Comparison of ENCODE assay signal across 1 cellular context in the genomic region with DNA sequence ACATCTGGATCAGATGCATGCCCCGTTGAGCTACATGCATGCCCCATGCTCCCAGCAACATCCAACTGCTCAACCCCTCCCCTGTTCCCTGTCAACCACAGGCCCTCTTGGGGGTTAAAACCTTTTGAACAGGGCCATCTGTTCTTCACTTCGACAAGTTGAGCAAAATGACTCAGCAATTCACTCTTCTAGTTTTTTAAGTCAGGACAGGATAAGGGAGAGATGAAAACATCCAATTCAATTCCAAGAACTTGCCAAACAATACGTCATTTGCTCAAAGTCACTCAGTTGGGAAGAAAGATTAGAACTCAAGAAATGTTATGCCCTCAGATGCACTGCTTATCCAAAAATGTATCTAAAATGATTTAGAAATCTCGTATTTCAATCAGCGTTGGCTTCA.
TF ChIP-seq lines count a peak whose summit lies in the region.

No MANE protein-coding gene starts in this region.

TF ChIP-seq in K562, 482 proteins besides CTCF, POLR2A, EP300 and RAD21 (continued from another document and continues in another):
- TF ChIP-seq, protein P1, sequence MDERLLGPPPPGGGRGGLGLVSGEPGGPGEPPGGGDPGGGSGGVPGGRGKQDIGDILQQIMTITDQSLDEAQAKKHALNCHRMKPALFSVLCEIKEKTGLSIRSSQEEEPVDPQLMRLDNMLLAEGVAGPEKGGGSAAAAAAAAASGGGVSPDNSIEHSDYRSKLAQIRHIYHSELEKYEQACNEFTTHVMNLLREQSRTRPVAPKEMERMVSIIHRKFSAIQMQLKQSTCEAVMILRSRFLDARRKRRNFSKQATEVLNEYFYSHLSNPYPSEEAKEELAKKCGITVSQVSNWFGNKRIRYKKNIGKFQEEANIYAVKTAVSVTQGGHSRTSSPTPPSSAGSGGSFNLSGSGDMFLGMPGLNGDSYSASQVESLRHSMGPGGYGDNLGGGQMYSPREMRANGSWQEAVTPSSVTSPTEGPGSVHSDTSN (CRISPR knock-in tag; IDR thresholded peaks at IDR 0.05; ENCODE audit: low read depth) = no peak
- TF ChIP-seq, protein P1 (tag; conservative IDR thresholded peaks at IDR 0.05; ENCODE audit: low read depth) = peak; percentile 51; the same call in 1 of the 2 replicates
- no peak for TF ChIP-seq XRCC5 (IDR thresholded peaks at IDR 0.05; ENCODE audit: low read depth, low read length)
- TF ChIP-seq, protein P2, sequence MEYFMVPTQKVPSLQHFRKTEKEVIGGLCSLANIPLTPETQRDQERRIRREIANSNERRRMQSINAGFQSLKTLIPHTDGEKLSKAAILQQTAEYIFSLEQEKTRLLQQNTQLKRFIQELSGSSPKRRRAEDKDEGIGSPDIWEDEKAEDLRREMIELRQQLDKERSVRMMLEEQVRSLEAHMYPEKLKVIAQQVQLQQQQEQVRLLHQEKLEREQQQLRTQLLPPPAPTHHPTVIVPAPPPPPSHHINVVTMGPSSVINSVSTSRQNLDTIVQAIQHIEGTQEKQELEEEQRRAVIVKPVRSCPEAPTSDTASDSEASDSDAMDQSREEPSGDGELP (CRISPR knock-in tag; IDR thresholded peaks at IDR 0.05; ENCODE audit: borderline replicate concordance) = no peak
- no peak for TF ChIP-seq TEAD2 (tag; IDR thresholded peaks at IDR 0.05)
- TF ChIP-seq HEY1 (CRISPR knock-in tag; IDR thresholded peaks at IDR 0.05; ENCODE audit: borderline replicate concordance) = no peak
- TF ChIP-seq, protein P3, sequence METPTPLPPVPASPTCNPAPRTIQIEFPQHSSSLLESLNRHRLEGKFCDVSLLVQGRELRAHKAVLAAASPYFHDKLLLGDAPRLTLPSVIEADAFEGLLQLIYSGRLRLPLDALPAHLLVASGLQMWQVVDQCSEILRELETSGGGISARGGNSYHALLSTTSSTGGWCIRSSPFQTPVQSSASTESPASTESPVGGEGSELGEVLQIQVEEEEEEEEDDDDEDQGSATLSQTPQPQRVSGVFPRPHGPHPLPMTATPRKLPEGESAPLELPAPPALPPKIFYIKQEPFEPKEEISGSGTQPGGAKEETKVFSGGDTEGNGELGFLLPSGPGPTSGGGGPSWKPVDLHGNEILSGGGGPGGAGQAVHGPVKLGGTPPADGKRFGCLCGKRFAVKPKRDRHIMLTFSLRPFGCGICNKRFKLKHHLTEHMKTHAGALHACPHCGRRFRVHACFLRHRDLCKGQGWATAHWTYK (CRISPR knock-in tag; IDR thresholded peaks at IDR 0.05) = no peak
- no peak for TF ChIP-seq FOXK1 (CRISPR knock-in tag; IDR thresholded peaks at IDR 0.05; ENCODE audit: borderline replicate concordance)
- no peak for TF ChIP-seq NCOA4 (IDR thresholded peaks at IDR 0.05; ENCODE audit: partially characterized antibody)
- no peak for TF ChIP-seq ZFP1 (CRISPR knock-in tag; IDR thresholded peaks at IDR 0.05)
- TF ChIP-seq NCOA1 (IDR thresholded peaks at IDR 0.05; ENCODE audit: low read depth) = 0 out of 2 replicates have a peak, but pooled peaks have one; percentile 29
- TF ChIP-seq SMAD3 (CRISPR knock-in tag; conservative IDR thresholded peaks at IDR 0.05) = 0 out of 2 replicates have a peak, but pooled peaks have one; percentile 32
- no peak for TF ChIP-seq ZNF197 (CRISPR knock-in tag; IDR thresholded peaks at IDR 0.05; ENCODE audit: low read depth)
- no peak for TF ChIP-seq ZNF77 (CRISPR knock-in tag; IDR thresholded peaks at IDR 0.05)
- no peak for TF ChIP-seq ETV1 (tag; conservative IDR thresholded peaks at IDR 0.05; ENCODE audit: low read depth)
- TF ChIP-seq CBX3 (IDR thresholded peaks at IDR 0.05; ENCODE audit: borderline replicate concordance in 1 of 2, low read length in 2 of 2) = no peak; a peak in 1 of 3 replicates
- no peak for TF ChIP-seq ZNF274 (IDR thresholded peaks at IDR 0.05; ENCODE audit: borderline replicate concordance, low read depth, low read length)
- TF ChIP-seq NFATC3 (IDR thresholded peaks at IDR 0.05) = no peak
- no peak for TF ChIP-seq SREBF1 (IDR thresholded peaks at IDR 0.05; ENCODE audit: borderline replicate concordance, low read depth, low read length)
- no peak for TF ChIP-seq ZFX (CRISPR knock-in tag; IDR thresholded peaks at IDR 0.05)
- TF ChIP-seq, protein P4, sequence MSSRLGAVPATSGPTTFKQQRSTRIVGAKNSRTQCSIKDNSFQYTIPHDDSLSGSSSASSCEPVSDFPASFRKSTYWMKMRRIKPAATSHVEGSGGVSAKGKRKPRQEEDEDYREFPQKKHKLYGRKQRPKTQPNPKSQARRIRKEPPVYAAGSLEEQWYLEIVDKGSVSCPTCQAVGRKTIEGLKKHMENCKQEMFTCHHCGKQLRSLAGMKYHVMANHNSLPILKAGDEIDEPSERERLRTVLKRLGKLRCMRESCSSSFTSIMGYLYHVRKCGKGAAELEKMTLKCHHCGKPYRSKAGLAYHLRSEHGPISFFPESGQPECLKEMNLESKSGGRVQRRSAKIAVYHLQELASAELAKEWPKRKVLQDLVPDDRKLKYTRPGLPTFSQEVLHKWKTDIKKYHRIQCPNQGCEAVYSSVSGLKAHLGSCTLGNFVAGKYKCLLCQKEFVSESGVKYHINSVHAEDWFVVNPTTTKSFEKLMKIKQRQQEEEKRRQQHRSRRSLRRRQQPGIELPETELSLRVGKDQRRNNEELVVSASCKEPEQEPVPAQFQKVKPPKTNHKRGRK (tag; IDR thresholded peaks at IDR 0.05) = no peak
- peak; percentile 64 for TF ChIP-seq DPF2 (IDR thresholded peaks at IDR 0.05)
- TF ChIP-seq, protein P5, sequence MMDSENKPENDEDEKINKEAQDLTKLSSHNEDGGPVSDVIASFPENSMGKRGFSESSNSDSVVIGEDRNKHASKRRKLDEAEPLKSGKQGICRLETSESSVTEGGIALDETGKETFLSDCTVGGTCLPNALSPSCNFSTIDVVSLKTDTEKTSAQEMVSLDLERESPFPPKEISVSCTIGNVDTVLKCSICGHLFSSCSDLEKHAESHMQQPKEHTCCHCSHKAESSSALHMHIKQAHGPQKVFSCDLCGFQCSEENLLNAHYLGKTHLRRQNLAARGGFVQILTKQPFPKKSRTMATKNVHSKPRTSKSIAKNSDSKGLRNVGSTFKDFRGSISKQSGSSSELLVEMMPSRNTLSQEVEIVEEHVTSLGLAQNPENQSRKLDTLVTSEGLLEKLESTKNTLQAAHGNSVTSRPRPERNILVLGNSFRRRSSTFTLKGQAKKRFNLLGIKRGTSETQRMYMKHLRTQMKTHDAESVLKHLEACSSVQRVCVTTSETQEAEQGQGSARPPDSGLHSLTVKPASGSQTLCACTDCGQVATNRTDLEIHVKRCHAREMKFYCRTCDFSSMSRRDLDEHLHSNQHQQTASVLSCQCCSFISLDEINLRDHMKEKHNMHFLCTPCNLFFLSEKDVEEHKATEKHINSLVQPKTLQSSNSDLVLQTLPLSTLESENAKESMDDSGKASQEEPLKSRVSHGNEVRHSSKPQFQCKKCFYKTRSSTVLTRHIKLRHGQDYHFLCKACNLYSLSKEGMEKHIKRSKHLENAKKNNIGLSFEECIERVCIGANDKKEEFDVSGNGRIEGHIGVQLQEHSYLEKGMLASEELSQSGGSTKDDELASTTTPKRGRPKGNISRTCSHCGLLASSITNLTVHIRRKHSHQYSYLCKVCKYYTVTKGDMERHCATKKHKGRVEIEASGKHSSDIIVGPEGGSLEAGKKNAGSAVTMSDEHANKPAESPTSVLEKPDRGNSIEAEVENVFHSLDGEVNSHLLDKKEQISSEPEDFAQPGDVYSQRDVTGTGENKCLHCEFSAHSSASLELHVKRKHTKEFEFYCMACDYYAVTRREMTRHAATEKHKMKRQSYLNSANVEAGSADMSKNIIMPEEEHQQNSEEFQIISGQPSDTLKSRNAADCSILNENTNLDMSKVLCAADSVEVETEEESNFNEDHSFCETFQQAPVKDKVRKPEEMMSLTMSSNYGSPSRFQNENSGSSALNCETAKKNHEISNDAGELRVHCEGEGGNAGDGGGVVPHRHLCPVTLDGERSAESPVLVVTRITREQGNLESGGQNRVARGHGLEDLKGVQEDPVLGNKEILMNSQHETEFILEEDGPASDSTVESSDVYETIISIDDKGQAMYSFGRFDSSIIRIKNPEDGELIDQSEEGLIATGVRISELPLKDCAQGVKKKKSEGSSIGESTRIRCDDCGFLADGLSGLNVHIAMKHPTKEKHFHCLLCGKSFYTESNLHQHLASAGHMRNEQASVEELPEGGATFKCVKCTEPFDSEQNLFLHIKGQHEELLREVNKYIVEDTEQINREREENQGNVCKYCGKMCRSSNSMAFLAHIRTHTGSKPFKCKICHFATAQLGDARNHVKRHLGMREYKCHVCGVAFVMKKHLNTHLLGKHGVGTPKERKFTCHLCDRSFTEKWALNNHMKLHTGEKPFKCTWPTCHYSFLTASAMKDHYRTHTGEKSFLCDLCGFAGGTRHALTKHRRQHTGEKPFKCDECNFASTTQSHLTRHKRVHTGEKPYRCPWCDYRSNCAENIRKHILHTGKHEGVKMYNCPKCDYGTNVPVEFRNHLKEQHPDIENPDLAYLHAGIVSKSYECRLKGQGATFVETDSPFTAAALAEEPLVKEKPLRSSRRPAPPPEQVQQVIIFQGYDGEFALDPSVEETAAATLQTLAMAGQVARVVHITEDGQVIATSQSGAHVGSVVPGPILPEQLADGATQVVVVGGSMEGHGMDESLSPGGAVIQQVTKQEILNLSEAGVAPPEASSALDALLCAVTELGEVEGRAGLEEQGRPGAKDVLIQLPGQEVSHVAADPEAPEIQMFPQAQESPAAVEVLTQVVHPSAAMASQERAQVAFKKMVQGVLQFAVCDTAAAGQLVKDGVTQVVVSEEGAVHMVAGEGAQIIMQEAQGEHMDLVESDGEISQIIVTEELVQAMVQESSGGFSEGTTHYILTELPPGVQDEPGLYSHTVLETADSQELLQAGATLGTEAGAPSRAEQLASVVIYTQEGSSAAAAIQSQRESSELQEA (IDR thresholded peaks at IDR 0.05; ENCODE audit: low read depth) = no peak
- TF ChIP-seq RBM22 (IDR thresholded peaks at IDR 0.05; ENCODE audit: low read depth, low read length, poor library complexity, severe bottlenecking) = no peak
- TF ChIP-seq ZFP36 (IDR thresholded peaks at IDR 0.05; ENCODE audit: low read depth, low read length, partially characterized antibody) = no peak
- no peak for TF ChIP-seq ZNF436 (CRISPR knock-in tag; IDR thresholded peaks at IDR 0.05)
- no peak for TF ChIP-seq ZSCAN32 (CRISPR knock-in tag; IDR thresholded peaks at IDR 0.05)
- no peak for TF ChIP-seq RBM17 (IDR thresholded peaks at IDR 0.05; ENCODE audit: borderline replicate concordance, low read depth, low read length)
- no peak for TF ChIP-seq POLR2B (IDR thresholded peaks at IDR 0.05; ENCODE audit: low read depth, partially characterized antibody)
- TF ChIP-seq, protein P6, sequence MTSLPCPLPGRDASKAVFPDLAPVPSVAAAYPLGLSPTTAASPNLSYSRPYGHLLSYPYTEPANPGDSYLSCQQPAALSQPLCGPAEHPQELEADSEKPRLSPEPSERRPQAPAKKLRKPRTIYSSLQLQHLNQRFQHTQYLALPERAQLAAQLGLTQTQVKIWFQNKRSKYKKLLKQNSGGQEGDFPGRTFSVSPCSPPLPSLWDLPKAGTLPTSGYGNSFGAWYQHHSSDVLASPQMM (CRISPR knock-in tag; IDR thresholded peaks at IDR 0.05) = no peak
- peak; percentile 86 for TF ChIP-seq ATF7 (IDR thresholded peaks at IDR 0.05)
- TF ChIP-seq PPARD (CRISPR knock-in tag; IDR thresholded peaks at IDR 0.05) = no peak
- no peak for TF ChIP-seq LCOR (CRISPR knock-in tag; IDR thresholded peaks at IDR 0.05)
- no peak for TF ChIP-seq SRF (CRISPR knock-in tag; IDR thresholded peaks at IDR 0.05)
- TF ChIP-seq ZSCAN29 (IDR thresholded peaks at IDR 0.05) = no peak
- TF ChIP-seq RFX5 (IDR thresholded peaks at IDR 0.05; ENCODE audit: low read depth, low read length) = no peak
- TF ChIP-seq STAG1 (CRISPR knock-in tag; IDR thresholded peaks at IDR 0.05; ENCODE audit: borderline replicate concordance) = no peak
- TF ChIP-seq, protein P7, sequence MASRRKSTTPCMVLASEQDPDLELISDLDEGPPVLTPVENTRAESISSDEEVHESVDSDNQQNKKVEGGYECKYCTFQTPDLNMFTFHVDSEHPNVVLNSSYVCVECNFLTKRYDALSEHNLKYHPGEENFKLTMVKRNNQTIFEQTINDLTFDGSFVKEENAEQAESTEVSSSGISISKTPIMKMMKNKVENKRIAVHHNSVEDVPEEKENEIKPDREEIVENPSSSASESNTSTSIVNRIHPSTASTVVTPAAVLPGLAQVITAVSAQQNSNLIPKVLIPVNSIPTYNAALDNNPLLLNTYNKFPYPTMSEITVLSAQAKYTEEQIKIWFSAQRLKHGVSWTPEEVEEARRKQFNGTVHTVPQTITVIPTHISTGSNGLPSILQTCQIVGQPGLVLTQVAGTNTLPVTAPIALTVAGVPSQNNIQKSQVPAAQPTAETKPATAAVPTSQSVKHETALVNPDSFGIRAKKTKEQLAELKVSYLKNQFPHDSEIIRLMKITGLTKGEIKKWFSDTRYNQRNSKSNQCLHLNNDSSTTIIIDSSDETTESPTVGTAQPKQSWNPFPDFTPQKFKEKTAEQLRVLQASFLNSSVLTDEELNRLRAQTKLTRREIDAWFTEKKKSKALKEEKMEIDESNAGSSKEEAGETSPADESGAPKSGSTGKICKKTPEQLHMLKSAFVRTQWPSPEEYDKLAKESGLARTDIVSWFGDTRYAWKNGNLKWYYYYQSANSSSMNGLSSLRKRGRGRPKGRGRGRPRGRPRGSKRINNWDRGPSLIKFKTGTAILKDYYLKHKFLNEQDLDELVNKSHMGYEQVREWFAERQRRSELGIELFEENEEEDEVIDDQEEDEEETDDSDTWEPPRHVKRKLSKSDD (conservative IDR thresholded peaks at IDR 0.05; ENCODE audit: low read length) = no peak
- peak; percentile 75 for TF ChIP-seq CBFA2T3 (IDR thresholded peaks at IDR 0.05)
- TF ChIP-seq HLTF (IDR thresholded peaks at IDR 0.05) = no peak
- no peak for TF ChIP-seq SIN3A (IDR thresholded peaks at IDR 0.05; ENCODE audit: borderline replicate concordance in 2 of 2, control insufficient read depth in 1 of 2, low read depth in 2 of 2, low read length in 2 of 2)
- TF ChIP-seq ZNF134 (CRISPR knock-in tag; conservative IDR thresholded peaks at IDR 0.05) = no peak
- 0 out of 2 replicates have a peak, but pooled peaks have one; percentile 54 for TF ChIP-seq ZNF175 (CRISPR knock-in tag; IDR thresholded peaks at IDR 0.05; ENCODE audit: low read depth)
- TF ChIP-seq MXI1 (IDR thresholded peaks at IDR 0.05; ENCODE audit: low read depth, low read length) = no peak
- TF ChIP-seq BMI1 (IDR thresholded peaks at IDR 0.05; ENCODE audit: low read length) = no peak
